ENCODE assay signal across 12 cellular contexts in the genomic region with DNA sequence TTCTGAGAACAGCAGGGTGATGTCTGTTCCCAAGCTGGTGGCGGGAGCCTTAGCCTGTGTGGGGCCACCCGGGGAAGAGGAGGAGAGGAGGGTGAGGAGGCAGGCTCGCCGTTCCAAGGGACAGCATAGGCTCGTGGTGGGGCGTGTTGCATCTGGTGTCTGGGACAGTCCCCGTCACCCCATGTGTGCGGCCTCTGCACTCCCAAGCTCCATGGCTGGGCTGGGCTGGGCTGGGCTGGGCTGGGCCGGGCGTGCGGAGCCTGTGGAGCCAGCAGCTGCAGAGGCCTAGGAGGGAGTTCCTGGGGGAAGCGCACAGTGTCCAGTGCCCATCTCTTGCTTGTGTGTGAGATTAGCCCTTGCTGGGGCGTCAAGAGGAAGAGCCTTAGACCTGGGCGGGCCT.
"Had no signal": no experiment of that assay in that cellular context is flagged by ENCODE, and none has a peak within 500 bp of the region (broad histone marks: within the 10 kb centered on the region; RNA-seq: fewer than 3 reads in every experiment).

No MANE protein-coding gene starts in this region.

- H3K9me3 Mint-ChIP-seq: activated naive CD4-positive, alpha-beta T cell treated with anti-CD3 and anti-CD28 coated beads for 36 hours had no signal

- H3K27ac Mint-ChIP-seq: activated naive CD4-positive, alpha-beta T cell treated with anti-CD3 and anti-CD28 coated beads for 36 hours had no signal

- H3K27me3 ChIP-seq: esophagus muscularis mucosa had no signal

- H3K4me3 Mint-ChIP-seq: activated naive CD4-positive, alpha-beta T cell treated with anti-CD3 and anti-CD28 coated beads for 36 hours had no signal

- H3K4me3 ChIP-seq: esophagus muscularis mucosa, thoracic aorta had no signal

- ATAC-seq: activated CD4-positive, CD25-positive, alpha-beta regulatory T cell treated with anti-CD3 and anti-CD28 coated beads, Interleukin-2, amount 50 U/mL, for 24 hours; sciatic nerve had no signal

- H3K9me3 ChIP-seq: esophagus muscularis mucosa, thoracic aorta had no signal

- H3K27ac ChIP-seq: esophagus muscularis mucosa, thoracic aorta had no signal

- DNase-seq: activated CD4-positive, alpha-beta T cell treated with anti-CD3 and anti-CD28 coated beads, Interleukin-2, amount 50 U/mL, for 4 hours; activated naive CD4-positive, alpha-beta T cell treated with anti-CD3 and anti-CD28 coated beads for 36 hours; activated T-cell treated with anti-CD3 and anti-CD28 coated beads for 4 hours; islet precursor cell; mesenchymal stem cell; stimulated activated CD4-positive, alpha-beta T cell treated with anti-CD3 and anti-CD28 coated beads, Interleukin-12 subunit alpha, Interleukin-12 subunit beta, amount 100 ng/mL, for 4 hours; stimulated activated CD4-positive, alpha-beta T cell treated with anti-CD3 and anti-CD28 coated beads, Interleukin-2, amount 100 ng/mL, for 24 hours; T-helper 9 cell had no signal

- H3K36me3 ChIP-seq: thoracic aorta had no signal
